Comparison of ENCODE assay signal across 8 cellular contexts in the genomic region with DNA sequence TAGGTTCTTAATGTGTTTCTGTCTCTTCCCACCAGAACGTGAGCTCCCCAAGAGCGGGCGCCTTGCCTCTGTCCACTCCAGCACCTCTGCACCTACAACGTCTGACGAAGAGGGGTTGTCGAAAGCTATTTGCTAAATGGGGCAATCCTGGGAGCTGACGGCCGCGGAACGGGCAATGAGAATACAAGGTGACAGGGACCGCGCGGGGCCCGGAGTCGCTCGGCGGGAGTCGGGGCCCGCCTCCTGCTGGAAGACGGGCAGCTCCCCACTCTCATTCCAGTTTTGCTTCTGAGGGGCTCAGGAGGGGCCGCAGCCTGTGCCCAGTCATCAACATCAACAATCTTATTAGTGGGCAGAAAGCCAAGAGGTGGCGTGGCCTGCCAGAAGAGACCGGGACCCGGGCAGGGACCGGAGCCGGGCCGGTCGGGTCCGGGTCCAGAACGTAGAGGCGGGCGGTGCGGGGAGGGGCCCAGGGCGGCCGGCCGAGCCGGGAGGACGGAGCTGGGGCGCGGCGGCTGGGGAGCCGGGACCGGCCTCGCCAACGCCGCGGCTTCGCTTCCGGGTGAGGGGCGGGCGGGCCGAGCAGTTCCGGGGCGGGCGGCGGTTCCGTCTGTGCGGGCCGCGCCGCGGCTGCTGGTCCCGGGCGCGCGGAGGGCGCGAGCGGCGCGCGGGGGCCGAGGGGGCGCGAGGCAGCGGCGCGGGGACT. TPM values are rescaled to one million over a fixed set of nuclear protein-coding genes. Genes with fewer than 3 reads are reported as not detected.
DNase-seq lines count a peak whose midpoint lies in the region; ATAC-seq and TF ChIP-seq lines count a peak whose summit lies in the region.

A gene (plus strand): TSS at position 603 of the 706 bp plus-strand sequence. CDS start 191 bp downstream, outside the sequence.

- H3K27me3 Mint-ChIP-seq in Calu3 (ENCODE audit: unreplicated experiment), result no peaks in the 10 kb centered on the region

- CTCF ChIA-PET in Calu3 (lab: Charles Lee), result interaction anchor here (0.6 to 2.6 kb wide), 9 partner anchors 9 to 282 kb away, joined by 3 to 33 read pairs (median 7); no protein-coding TSS in a partner anchor

- DNase-seq in Calu3, result peak; percentile 78
- peak; percentile 43 for DNase-seq in NCI-H146 treated with DMSO at 0.1 percent for 48 hours (lab: John Stamatoyannopoulos, UW; ENCODE audit: unreplicated experiment)
- peak; percentile 53 to 58 for DNase-seq in activated CD4-positive, alpha-beta T cell treated with anti-CD3 and anti-CD28 coated beads for 24 hours (ENCODE audit: low read depth in 2 of 2)
- DNase-seq in colonic mucosa, result peak; percentile 69
- peak; percentile 82 for DNase-seq in left kidney (ENCODE audit: low read depth, low spot score)
- peak; percentile 53 to 68 for DNase-seq in stimulated activated CD4-positive, alpha-beta T cell treated with anti-CD3 and anti-CD28 coated beads, Interleukin-1b, Interleukin-23, amount 100 ng/mL, for 4 hours (ENCODE audit: low read depth in 2 of 2)

- H3K4me1 ChIP-seq in colonic mucosa, result peaks cover 15% of the 10 kb centered on the region

- peak; percentile 48 for ATAC-seq in GM21723 (IDR thresholded peaks at IDR 0.05; ENCODE audit: unreplicated experiment)
- no peak for ATAC-seq in GM18858 (IDR thresholded peaks at IDR 0.05; ENCODE audit: unreplicated experiment)

- peak within 1 kb of the TSS; percentile 83 to 88 for H3K9ac ChIP-seq in colonic mucosa (ENCODE audit: low read depth in 2 of 2, low read length in 2 of 2)

- no peaks in the 10 kb centered on the region for H3K27me3 ChIP-seq in colonic mucosa

- peak within 1 kb of the TSS; percentile 80 for H3K4me3 Mint-ChIP-seq in Calu3 (ENCODE audit: low read depth, unreplicated experiment)

- peak within 1 kb of the TSS; percentile 92 for H3K4me3 ChIP-seq in colonic mucosa

- H3K4me1 Mint-ChIP-seq in Calu3 (ENCODE audit: low read depth, unreplicated experiment), result peaks cover 37% of the 10 kb centered on the region

- H3K9me3 Mint-ChIP-seq in Calu3 (ENCODE audit: low read depth, unreplicated experiment), result no peaks in the 10 kb centered on the region

- intact Hi-C loops in Calu3 (cut with micrococcal nuclease; ENCODE audit: unreplicated experiment) (no loop called here), colonic mucosa (cut with DNase I) (loop anchor here (10.0 kb wide), 1 partner anchor 287 kb away; a partner anchor contains a TSS)

- H3K36me3 ChIP-seq in colonic mucosa, result no peaks in the 10 kb centered on the region

- H3K27ac ChIP-seq in colonic mucosa, result peak within 1 kb of the TSS; percentile 73

- H3K9me3 ChIP-seq in colonic mucosa, result no peaks in the 10 kb centered on the region

- peak within 1 kb of the TSS; percentile 66 for H3K27ac Mint-ChIP-seq in Calu3 (ENCODE audit: unreplicated experiment)

- BruUV-seq in Calu3 (replicated peaks; lab: Mats Ljungman, UMichigan), result TSS peak; percentile 76

- peaks cover 23% of the 10 kb centered on the region for H3K36me3 Mint-ChIP-seq in Calu3 (ENCODE audit: insufficient read depth, unreplicated experiment)

- TF ChIP-seq CTCF in Calu3 (IDR thresholded peaks at IDR 0.05; ENCODE audit: unreplicated experiment) (no peak), colonic mucosa (IDR thresholded peaks at IDR 0.05) (no peak)

RNA-seq across cellular contexts. Expression of the gene that starts here (rescaled TPM):
- 24.0 and 30.1 TPM in 2 replicates for total RNA-seq in Calu3 (2022)
- 1 to 10 TPM; 6.4 to 9.2 TPM for total RNA-seq in colonic mucosa
